ENCODE assay signal across 10 cellular contexts in genomic region chr19:4877753-4878490, GRCh38.
DNase-seq lines count a peak whose midpoint lies in the region; ATAC-seq and TF ChIP-seq lines count a peak whose summit lies in the region.
"Had no signal": no experiment of that assay in that cellular context is flagged by ENCODE, and none has a peak within 500 bp of the region (broad histone marks: within the 10 kb centered on the region; RNA-seq: fewer than 3 reads in every experiment).

No MANE protein-coding gene starts in this region.

- DNase-seq in caudate nucleus (lab: John Stamatoyannopoulos, UW) (peak in 60 of 61 donors; percentile 57 to 95 (median 85)), left kidney (ENCODE audit: low read depth, low spot score) (peak; percentile 82), NCI-H1436 (lab: John Stamatoyannopoulos, UW) (no peak), NCI-H1694 treated with DMSO at 0.1 percent for 48 hours (lab: John Stamatoyannopoulos, UW) (no peak)
- peak; percentile 15 for DNase-seq in stimulated activated naive CD8-positive, alpha-beta T cell treated with anti-CD3 and anti-CD28 coated beads, Interleukin-15, Interleukin-2, amounts not matched to agents 100 U/mL and 50 U/mL, for 24 hours
- DNase-seq: GDM1, T-helper 1 cell had no signal

- H3K27ac ChIP-seq in caudate nucleus (ENCODE audit: low read depth, low read length), result peak overlapping the region; percentile 100

- no peak for TF ChIP-seq EP300 in Ishikawa (IDR thresholded peaks at IDR 0.05; ENCODE audit: borderline replicate concordance)

- no peak for ATAC-seq in stimulated activated naive CD8-positive, alpha-beta T cell treated with anti-CD3 and anti-CD28 coated beads, Interleukin-15, Interleukin-2, amounts not matched to agents 100 U/mL and 50 U/mL, for 24 hours
- no peak for ATAC-seq in HG03025 (IDR thresholded peaks at IDR 0.05; ENCODE audit: low FRiP score, unreplicated experiment)
- no peak for ATAC-seq in HG03571 (IDR thresholded peaks at IDR 0.05; ENCODE audit: unreplicated experiment)

- no peak for TF ChIP-seq RAD21 in Ishikawa (IDR thresholded peaks at IDR 0.05; ENCODE audit: low read depth)

TF ChIP-seq in Ishikawa, 13 proteins besides CTCF, POLR2A, EP300 and RAD21:
- TF ChIP-seq ZBTB7A (IDR thresholded peaks at IDR 0.05; ENCODE audit: low read depth), result peak; percentile 32; the same call in 1 of the 2 replicates
- no peak for TF ChIP-seq CEBPB (IDR thresholded peaks at IDR 0.05)

Comparison
In these comparisons a context has a peak if more than half of its experiments do, and no peak if none do; other contexts are left out.
1. DNase-seq: peak in caudate nucleus (60 of 61), left kidney (single experiment) and stimulated activated naive CD8-positive, alpha-beta T cell treated with anti-CD3 and anti-CD28 coated beads, Interleukin-15, Interleukin-2, amounts not matched to agents 100 U/mL and 50 U/mL, for 24 hours (single experiment); none in NCI-H1436 (single experiment) and NCI-H1694 treated with DMSO at 0.1 percent for 48 hours (single experiment).